ENCODE assay signal across 14 cellular contexts in the genomic region with DNA sequence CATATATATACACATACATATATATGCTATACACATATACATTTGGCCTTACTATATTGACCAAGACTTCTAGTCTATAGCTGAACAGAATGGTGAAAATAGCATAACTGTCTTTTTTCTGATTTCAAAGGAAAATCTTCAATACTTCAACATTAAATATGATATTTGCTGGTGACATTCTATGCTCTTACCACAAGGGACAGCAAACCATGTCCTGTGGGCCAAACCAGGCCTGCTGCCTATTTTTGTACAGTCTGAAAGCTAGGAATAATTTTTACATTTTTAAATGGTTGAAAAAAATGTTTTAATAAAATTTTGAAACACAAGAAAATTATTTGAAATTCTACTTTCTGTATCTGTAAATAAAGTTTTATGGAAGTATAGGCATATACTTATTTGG.
A peak's percentile ranks its signal among the peaks of the same experiment; 100 is the strongest.
DNase-seq lines count a peak whose midpoint lies in the region; ATAC-seq, FAIRE-seq and TF ChIP-seq lines count a peak whose summit lies in the region.
"Had no signal": no experiment of that assay in that cellular context is flagged by ENCODE, and none has a peak within 500 bp of the region (broad histone marks: within the 10 kb centered on the region; RNA-seq: fewer than 3 reads in every experiment).

No MANE protein-coding gene starts in this region.

- peak; percentile 16 for DNase-seq in AG20443 (ENCODE audit: low spot score)
- no peak for DNase-seq in HCT116 (ENCODE audit: low read depth, low spot score)
- DNase-seq in NCI-H1436 treated with DMSO at 0.1 percent for 48 hours (lab: John Stamatoyannopoulos, UW): no peak
- no peak for DNase-seq in UCSD-AML1 (lab: John Stamatoyannopoulos, UW; ENCODE audit: unreplicated experiment)
- no peak for DNase-seq in ecto neural progenitor cell (ENCODE audit: low spot score)
- no peak for DNase-seq in left colon
- DNase-seq: activated T-cell treated with anti-CD3 and anti-CD28 coated beads, Interleukin-2, amount 50 U/mL, for 48 hours; DMS79; stimulated activated CD4-positive, alpha-beta T cell treated with anti-CD3 and anti-CD28 coated beads, Interleukin-2, amount 100 ng/mL, for 48 hours had no signal

- BruUV-seq in HCT116 (replicated peaks; lab: Mats Ljungman, UMichigan): no TSS peak

- intact Hi-C loops in HCT116 (cut with micrococcal nuclease) (no loop called here), left colon (cut with DNase I, micrococcal nuclease) (no loop called here)

- no peak overlapping the region for H3K4me2 ChIP-seq in HCT116 (ENCODE audit: low read length)

- no peak overlapping the region for H3K27ac ChIP-seq in HCT116 (ENCODE audit: low read depth, low read length)
- no peak overlapping the region for H3K27ac ChIP-seq in VCaP

- TF ChIP-seq CTCF in HCT116 (IDR thresholded peaks at IDR 0.05 in 2 of 3, conservative IDR thresholded peaks at IDR 0.05 in 1 of 3; ENCODE audit: borderline replicate concordance in 1 of 3, insufficient read depth in 1 of 3, low read depth in 2 of 3, low read length in 2 of 3) (peak in 2 of 3 experiments; percentile 52 to 56; a peak in 4 of 6 replicates), VCaP (conservative IDR thresholded peaks at IDR 0.05) (peak; percentile 73)

- peak; percentile 46; the same call in 1 of the 2 replicates for ATAC-seq in HCT116
- ATAC-seq in left colon: no peak
- ATAC-seq: esophagus mucosa, left lobe of liver, Panc1 had no signal

- H3K9me2 ChIP-seq in HCT116 (ENCODE audit: insufficient read depth): no peaks in the 10 kb centered on the region

- peak; percentile 22; the same call in 1 of the 2 replicates for TF ChIP-seq RAD21 in HCT116 (IDR thresholded peaks at IDR 0.05; ENCODE audit: low read depth)

- no peak for TF ChIP-seq POLR2A in HCT116 (IDR thresholded peaks at IDR 0.05; ENCODE audit: borderline replicate concordance, extremely low read depth, insufficient read depth, insufficient read length)

- H3K4me3 ChIP-seq in HCT116 (replicated peaks in 1 of 2; ENCODE audit: low read depth in 1 of 2, low read length in 2 of 2): no peak overlapping the region

- POLR2A ChIA-PET in HCT116 (lab: Charles Lee): no interaction called here

- no peak overlapping the region for H3K9ac ChIP-seq in HCT116 (ENCODE audit: low read length)

- no peaks in the 10 kb centered on the region for H3K4me1 ChIP-seq in HCT116 (ENCODE audit: control insufficient read depth in 1 of 2, insufficient read depth in 2 of 2, low read length in 2 of 2)

- H3K36me3 ChIP-seq in HCT116 (ENCODE audit: control insufficient read depth in 1 of 2, insufficient read depth in 2 of 2, low read length in 2 of 2): no peaks in the 10 kb centered on the region

- no peaks in the 10 kb centered on the region for H3K27me3 ChIP-seq in HCT116 (ENCODE audit: insufficient read depth, low read length)

- CTCF ChIA-PET in HCT116 (lab: Charles Lee): interaction anchor here (1.6 kb wide), 1 partner anchor 21 kb away, joined by 4 read pairs; no protein-coding TSS in a partner anchor

- H4K20me1 ChIP-seq in HCT116 (ENCODE audit: insufficient read depth): no peaks in the 10 kb centered on the region; the same call in 1 of the 2 replicates

- H3K9me3 ChIP-seq in HCT116 (ENCODE audit: control insufficient read depth in 1 of 2, insufficient read depth in 1 of 2, low read depth in 1 of 2, low read length in 2 of 2): no peaks in the 10 kb centered on the region

- RAD21 ChIA-PET in HCT116 (lab: Charles Lee; ENCODE audit: low non-redundant PET in 1 of 2, low total read pairs in 2 of 2, uncharacterized antibody in 2 of 2, unreplicated experiment in 2 of 2): no interaction called here

- no peaks in the 10 kb centered on the region for H3K79me2 ChIP-seq in HCT116 (ENCODE audit: insufficient read depth, low read length)

- no peak overlapping the region for H2AFZ ChIP-seq in HCT116 (ENCODE audit: low read depth, low read length, poor library complexity, severe bottlenecking)

- peak; percentile 75 for FAIRE-seq in islet of Langerhans (lab: Jason Lieb, UNC)

TF ChIP-seq in HCT116, 20 proteins besides CTCF, POLR2A, EP300 and RAD21:
- TF ChIP-seq ZFX (IDR thresholded peaks at IDR 0.05) (no peak), SRF (IDR thresholded peaks at IDR 0.05; ENCODE audit: low read depth) (no peak), SP1 (IDR thresholded peaks at IDR 0.05; ENCODE audit: low read depth) (no peak), ZNF274 (IDR thresholded peaks at IDR 0.05; ENCODE audit: low read depth, low read length) (no peak), TCF7L2 (IDR thresholded peaks at IDR 0.05; ENCODE audit: borderline replicate concordance, extremely low read depth, insufficient read depth, insufficient read length) (no peak), EGR1 (IDR thresholded peaks at IDR 0.05; ENCODE audit: low read depth) (no peak), JUND (IDR thresholded peaks at IDR 0.05) (no peak), ELF1 (IDR thresholded peaks at IDR 0.05; ENCODE audit: borderline replicate concordance, low read depth) (no peak), CBX3 (IDR thresholded peaks at IDR 0.05; ENCODE audit: low read depth) (no peak), FOSL1 (IDR thresholded peaks at IDR 0.05; ENCODE audit: low read depth) (no peak), CEBPB (IDR thresholded peaks at IDR 0.05; ENCODE audit: low read depth) (no peak)
- TF ChIP-seq, protein P1, sequence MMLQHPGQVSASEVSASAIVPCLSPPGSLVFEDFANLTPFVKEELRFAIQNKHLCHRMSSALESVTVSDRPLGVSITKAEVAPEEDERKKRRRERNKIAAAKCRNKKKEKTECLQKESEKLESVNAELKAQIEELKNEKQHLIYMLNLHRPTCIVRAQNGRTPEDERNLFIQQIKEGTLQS (IDR thresholded peaks at IDR 0.05): no peak
- TF ChIP-seq, protein P2, sequence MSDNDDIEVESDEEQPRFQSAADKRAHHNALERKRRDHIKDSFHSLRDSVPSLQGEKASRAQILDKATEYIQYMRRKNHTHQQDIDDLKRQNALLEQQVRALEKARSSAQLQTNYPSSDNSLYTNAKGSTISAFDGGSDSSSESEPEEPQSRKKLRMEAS (IDR thresholded peaks at IDR 0.05): no peak
